In the genomic region with DNA sequence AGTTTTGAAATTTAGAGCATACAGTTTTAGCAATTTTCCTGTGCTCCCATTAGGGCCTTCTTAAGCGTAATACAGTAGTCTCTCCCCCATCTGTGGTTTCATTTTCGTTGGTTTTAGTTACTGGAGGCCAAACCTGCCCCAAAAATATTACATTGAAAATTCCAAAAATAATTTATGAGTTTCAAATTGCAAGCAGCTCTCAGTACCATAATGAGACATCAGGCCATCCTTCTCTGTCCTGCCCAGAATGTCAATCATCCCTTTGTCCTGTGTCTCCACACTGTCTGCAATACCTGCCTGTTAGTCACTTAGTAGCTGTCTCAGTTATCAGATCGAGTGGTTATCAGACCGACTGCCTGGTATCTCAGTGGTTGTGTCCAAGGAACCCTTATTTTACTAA, we compare ENCODE assay signal across 13 cellular contexts. TPM values are rescaled to one million over a fixed set of nuclear protein-coding genes. Genes with fewer than 3 reads are reported as not detected.
DNase-seq lines count a peak whose midpoint lies in the region; ATAC-seq and TF ChIP-seq lines count a peak whose summit lies in the region.
"Had no signal": no experiment of that assay in that cellular context is flagged by ENCODE, and none has a peak within 500 bp of the region (broad histone marks: within the 10 kb centered on the region; RNA-seq: fewer than 3 reads in every experiment).

No MANE protein-coding gene starts in this region.

- TF ChIP-seq CTCF in neutrophil (IDR thresholded peaks at IDR 0.05) (no peak), transverse colon (IDR thresholded peaks at IDR 0.05) (no peak)

- intact Hi-C loops in activated CD4-positive, alpha-beta T cell treated with anti-CD3 and anti-CD28 coated beads for 36 hours (cut with DNase I, micrococcal nuclease), result no loop called here
- intact Hi-C loops in transverse colon (cut with DNase I; ENCODE audit: low total_unique reads), result no loop called here

- no peak overlapping the region for H3K4me3 ChIP-seq in neutrophil (ENCODE audit: low read depth in 1 of 2, low read length in 1 of 2)
- H3K4me3 ChIP-seq in transverse colon, result no peak overlapping the region
- H3K4me3 ChIP-seq: body of pancreas, GM23338 had no signal

- no peak for TF ChIP-seq POLR2A in transverse colon (IDR thresholded peaks at IDR 0.05)

- POLR2A ChIA-PET in activated CD4-positive, alpha-beta T cell treated with anti-CD3 and anti-CD28 coated beads for 36 hours (lab: Charles Lee), result no interaction called here

- peaks cover 94% of the 10 kb centered on the region for H3K36me3 Mint-ChIP-seq in activated CD4-positive, alpha-beta T cell treated with anti-CD3 and anti-CD28 coated beads for 36 hours (ENCODE audit: low read depth)

- CTCF ChIA-PET in activated CD4-positive, alpha-beta T cell treated with anti-CD3 and anti-CD28 coated beads for 36 hours (lab: Charles Lee), result interaction anchor here (1.2 kb wide), 1 partner anchor 13 kb away, joined by 4 read pairs; no protein-coding TSS in a partner anchor

- peaks cover 51 to 54% of the 10 kb centered on the region in 2 experiments for H3K4me1 ChIP-seq in neutrophil (ENCODE audit: control insufficient read depth in 1 of 2, insufficient read depth in 1 of 2, low read depth in 1 of 2, low read length in 1 of 2)
- no peaks in the 10 kb centered on the region for H3K4me1 ChIP-seq in transverse colon
- H3K4me1 ChIP-seq: body of pancreas had no signal

- peaks cover 33% of the 10 kb centered on the region for H3K9me3 Mint-ChIP-seq in activated CD4-positive, alpha-beta T cell treated with anti-CD3 and anti-CD28 coated beads for 36 hours (ENCODE audit: low read depth)

- DNase-seq in activated CD4-positive, alpha-beta T cell treated with anti-CD3 and anti-CD28 coated beads for 36 hours, result no peak
- no peak for DNase-seq in transverse colon
- DNase-seq in stimulated activated CD4-positive, alpha-beta T cell treated with anti-CD3 and anti-CD28 coated beads, Interleukin-4, amount 100 ng/mL, for 4 hours, result no peak
- DNase-seq: body of pancreas, Calu3, left cardiac atrium, NCI-H69, posterior cingulate gyrus had no signal

- TF ChIP-seq EP300 in transverse colon (IDR thresholded peaks at IDR 0.05; ENCODE audit: low read depth), result no peak

- H3K4me1 Mint-ChIP-seq in activated CD4-positive, alpha-beta T cell treated with anti-CD3 and anti-CD28 coated beads for 36 hours, result peaks cover 5% of the 10 kb centered on the region

- H3K27ac ChIP-seq in neutrophil (peak overlapping the region; percentile 80), transverse colon (no peak overlapping the region)
- H3K27ac ChIP-seq: body of pancreas had no signal

- no peaks in the 10 kb centered on the region for H3K27me3 Mint-ChIP-seq in activated CD4-positive, alpha-beta T cell treated with anti-CD3 and anti-CD28 coated beads for 36 hours

- in situ Hi-C loops in transverse colon (cut with MboI; ENCODE audit: low pct_ligation_motif_present in 1 of 4, low pct_unique_long_range_greater_than_20kb in 1 of 4, low sequenced_read_pairs in 3 of 4), result no loop called here

- peaks cover 9% of the 10 kb centered on the region for H3K36me3 ChIP-seq in neutrophil
- peaks cover 0 to 57% (median 21%) of the 10 kb centered on the region in 4 donors for H3K36me3 ChIP-seq in transverse colon

- WGBS in transverse colon (ENCODE audit: low coverage in 1 of 2), 2 donors, result 79 to 100% methylated on average over 1 to 4 of the region's 4 CpGs

- no peak overlapping the region for H3K27ac Mint-ChIP-seq in activated CD4-positive, alpha-beta T cell treated with anti-CD3 and anti-CD28 coated beads for 36 hours
- H3K27ac Mint-ChIP-seq: GM23338 had no signal

- H3K27me3 ChIP-seq in neutrophil (no peaks in the 10 kb centered on the region), transverse colon (no peaks in the 10 kb centered on the region)
- H3K27me3 ChIP-seq: body of pancreas had no signal

- H3K4me3 Mint-ChIP-seq in activated CD4-positive, alpha-beta T cell treated with anti-CD3 and anti-CD28 coated beads for 36 hours, result no peak overlapping the region
- H3K4me3 Mint-ChIP-seq: GM23338 had no signal

- H3K9me3 ChIP-seq in neutrophil (no peaks in the 10 kb centered on the region), transverse colon (peaks cover 0 to 17% of the 10 kb centered on the region in 2 donors)

- ATAC-seq in GM18907 (IDR thresholded peaks at IDR 0.05; ENCODE audit: unreplicated experiment), result peak; percentile 80
- peak; percentile 78 for ATAC-seq in GM21576 (IDR thresholded peaks at IDR 0.05; ENCODE audit: unreplicated experiment)
- ATAC-seq in HG03139 (IDR thresholded peaks at IDR 0.05; ENCODE audit: unreplicated experiment), result peak; percentile 77
- ATAC-seq in activated CD4-positive, alpha-beta T cell treated with anti-CD3 and anti-CD28 coated beads for 36 hours, result no peak
- ATAC-seq: body of pancreas, GM23338, left cardiac atrium had no signal

RNA-seq across cellular contexts. Expression of gene ADSS2, which starts 45.4 kb away (rescaled TPM):
- 10 to 100 TPM; 43.6 to 52.8 TPM for total RNA-seq in activated CD4-positive, alpha-beta T cell treated with anti-CD3 and anti-CD28 coated beads for 36 hours
- total RNA-seq in transverse colon, result 10 to 100 TPM; 13.7 to 47.0 (median 27.3) TPM

RNA-seq across cellular contexts. Expression of gene CATSPERE, which starts 54.7 kb away (rescaled TPM):
- under 1 TPM in 1 of 2 experiments, not detected in 1; 0.11 TPM for total RNA-seq in activated CD4-positive, alpha-beta T cell treated with anti-CD3 and anti-CD28 coated beads for 36 hours
- total RNA-seq in transverse colon, result 1 to 10 TPM in 1 of 4 donors, under 1 TPM in 1, not detected in 2; 0.55 to 2.7 TPM
- total RNA-seq: GM23338 had no signal
